ENCODE assay signal across 8 cellular contexts in the genomic region with DNA sequence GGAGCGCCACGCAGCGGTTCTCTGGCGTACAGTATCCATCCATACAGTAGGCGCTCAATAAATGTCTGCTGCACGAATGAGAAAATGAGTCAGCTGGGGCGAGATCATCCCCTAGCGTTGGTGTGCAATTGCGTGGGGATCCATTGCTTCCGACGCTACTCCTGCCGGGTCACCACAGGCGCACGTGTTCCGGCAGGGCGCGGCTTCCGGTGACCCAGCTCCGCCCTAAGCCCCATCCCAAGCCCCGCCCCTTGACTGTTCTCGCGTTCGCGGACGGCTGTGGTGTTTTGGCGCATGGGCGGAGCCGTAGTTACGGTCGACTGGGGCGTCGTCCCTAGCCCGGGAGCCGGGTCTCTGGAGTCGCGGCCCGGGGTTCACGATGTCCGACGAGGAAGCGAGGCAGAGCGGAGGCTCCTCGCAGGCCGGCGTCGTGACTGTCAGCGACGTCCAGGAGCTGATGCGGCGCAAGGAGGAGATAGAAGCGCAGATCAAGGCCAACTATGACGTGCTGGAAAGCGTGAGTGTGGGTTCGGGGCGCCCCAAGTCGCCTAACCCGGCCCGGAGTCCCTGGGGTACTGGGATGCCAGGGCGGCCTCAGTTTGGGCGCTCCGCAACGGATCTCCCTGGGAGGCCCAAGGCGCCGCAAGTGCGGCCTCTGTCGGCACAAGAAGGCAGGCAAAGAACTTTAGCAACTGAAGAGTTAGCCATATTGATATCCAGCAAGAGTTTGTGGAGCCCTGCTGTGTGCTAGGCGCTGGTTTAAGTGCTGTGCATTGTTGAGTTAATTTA. TPM values are rescaled to one million over a fixed set of nuclear protein-coding genes. Genes with fewer than 3 reads are reported as not detected.
DNase-seq lines count a peak whose midpoint lies in the region; ATAC-seq and TF ChIP-seq lines count a peak whose summit lies in the region.

A gene with protein sequence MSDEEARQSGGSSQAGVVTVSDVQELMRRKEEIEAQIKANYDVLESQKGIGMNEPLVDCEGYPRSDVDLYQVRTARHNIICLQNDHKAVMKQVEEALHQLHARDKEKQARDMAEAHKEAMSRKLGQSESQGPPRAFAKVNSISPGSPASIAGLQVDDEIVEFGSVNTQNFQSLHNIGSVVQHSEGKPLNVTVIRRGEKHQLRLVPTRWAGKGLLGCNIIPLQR (plus strand): TSS at position 313 of the 789 bp plus-strand sequence. CDS start 67 bp downstream, at position 380.

- peak; percentile 98 to 99 (median 99) for DNase-seq in Peyer's patch
- peak; percentile 100 for DNase-seq in activated T-cell treated with anti-CD3 and anti-CD28 coated beads, Interleukin-2, amount 50 U/mL, for 48 hours
- peak; percentile 96 for DNase-seq in stimulated activated CD8-positive, alpha-beta memory T cell treated with anti-CD3 and anti-CD28 coated beads, Interleukin-7, amount 100 ng/mL, for 4 hours (ENCODE audit: low read depth in 2 of 2)

- no peaks in the 10 kb centered on the region for H3K27me3 ChIP-seq in DOHH2 (ENCODE audit: control insufficient read depth, low read length)
- H3K27me3 ChIP-seq in Peyer's patch, result no peaks in the 10 kb centered on the region
- H3K27me3 ChIP-seq in muscle layer of duodenum (ENCODE audit: low read depth, low read length), result no peaks in the 10 kb centered on the region

- H4K20me1 ChIP-seq in DOHH2 (ENCODE audit: control insufficient read depth, insufficient read depth, low read depth, low read length), result peaks cover 3% of the 10 kb centered on the region; the same call in 1 of the 2 replicates

- peak; percentile 79 to 84 for TF ChIP-seq POLR2A in Peyer's patch (IDR thresholded peaks at IDR 0.05)

- H3K36me3 ChIP-seq in DOHH2 (ENCODE audit: control insufficient read depth, low read length), result peaks cover 31% of the 10 kb centered on the region
- H3K36me3 ChIP-seq in KOPT-K1 (ENCODE audit: insufficient read depth, low read length), result peaks cover 16% of the 10 kb centered on the region; the same call in 1 of the 2 replicates
- H3K36me3 ChIP-seq in Peyer's patch, result no peaks in the 10 kb centered on the region
- H3K36me3 ChIP-seq in muscle layer of duodenum (ENCODE audit: control insufficient read depth in 1 of 2, insufficient read depth in 2 of 2, low read length in 2 of 2), result peaks cover 0 to 12% of the 10 kb centered on the region in 2 donors

- peak within 1 kb of the TSS; percentile 86 for H3K4me3 ChIP-seq in DOHH2 (ENCODE audit: low read length)
- H3K4me3 ChIP-seq in Peyer's patch, result peak within 1 kb of the TSS; percentile 60 to 78 (median 67)
- H3K4me3 ChIP-seq in muscle layer of duodenum (ENCODE audit: low read depth in 1 of 2, low read length in 2 of 2), result peak within 1 kb of the TSS; percentile 92

- peaks cover 48% of the 10 kb centered on the region for H3K79me2 ChIP-seq in DOHH2 (ENCODE audit: control insufficient read depth, low read length)

- H3K9me3 ChIP-seq in DOHH2 (ENCODE audit: control insufficient read depth, insufficient read depth, low read length) (no peaks in the 10 kb centered on the region), KOPT-K1 (ENCODE audit: insufficient read depth, low read length, poor library complexity, severe bottlenecking) (no peaks in the 10 kb centered on the region), Peyer's patch (no peaks in the 10 kb centered on the region), muscle layer of duodenum (ENCODE audit: control insufficient read depth in 1 of 2, low read length in 2 of 2) (no peaks in the 10 kb centered on the region)

- H3K4me2 ChIP-seq in DOHH2 (ENCODE audit: low read length), result peak within 1 kb of the TSS; percentile 98

- TF ChIP-seq CTCF in DOHH2 (IDR thresholded peaks at IDR 0.05; ENCODE audit: low read depth, low read length, poor library complexity, severe bottlenecking) (peak; percentile 64), Peyer's patch (IDR thresholded peaks at IDR 0.05) (peak; percentile 11 to 63 (median 58))

- ATAC-seq in GM21786 (IDR thresholded peaks at IDR 0.05; ENCODE audit: unreplicated experiment) (peak; percentile 87), esophagus mucosa (peak; percentile 99)

- H3K4me1 ChIP-seq in DOHH2 (ENCODE audit: control insufficient read depth, low read length), result peaks cover 28% of the 10 kb centered on the region
- H3K4me1 ChIP-seq in Peyer's patch, result peaks cover 0 to 42% (median 12%) of the 10 kb centered on the region in 4 donors
- H3K4me1 ChIP-seq in muscle layer of duodenum (ENCODE audit: control insufficient read depth in 1 of 2, insufficient read depth in 2 of 2, low read length in 2 of 2), result peaks cover 13 to 22% of the 10 kb centered on the region in 2 donors

- H3F3A ChIP-seq in DOHH2 (ENCODE audit: control insufficient read depth, insufficient read depth), result peaks cover 6% of the 10 kb centered on the region; the same call in 1 of the 2 replicates

- H3K27ac ChIP-seq in DOHH2 (ENCODE audit: low read depth, low read length) (peak within 1 kb of the TSS; percentile 75), KOPT-K1 (ENCODE audit: low read depth, low read length, poor library complexity, severe bottlenecking) (peak within 1 kb of the TSS; percentile 84), Peyer's patch (peak within 1 kb of the TSS; percentile 91 to 95 (median 92)), muscle layer of duodenum (ENCODE audit: low read length) (peak within 1 kb of the TSS; percentile 90)

- no peaks in the 10 kb centered on the region for H3K9me2 ChIP-seq in DOHH2 (replicated peaks; ENCODE audit: control insufficient read depth, low read length)

RNA-seq across cellular contexts. Expression of the gene that starts here (rescaled TPM):
- total RNA-seq in Peyer's patch, result 10 to 100 TPM; 33.1 to 47.7 (median 37.8) TPM
- total RNA-seq in esophagus mucosa, result 48.7 TPM

Comparison
In these comparisons a context has a peak if more than half of its experiments do, and no peak if none do; other contexts are left out.
1. Peak in every context shown above with its lines: DNase-seq, ATAC-seq, H3K4me3 ChIP-seq and H3K27ac ChIP-seq.